1 cellular context compared by ENCODE assay signal in the genomic region with DNA sequence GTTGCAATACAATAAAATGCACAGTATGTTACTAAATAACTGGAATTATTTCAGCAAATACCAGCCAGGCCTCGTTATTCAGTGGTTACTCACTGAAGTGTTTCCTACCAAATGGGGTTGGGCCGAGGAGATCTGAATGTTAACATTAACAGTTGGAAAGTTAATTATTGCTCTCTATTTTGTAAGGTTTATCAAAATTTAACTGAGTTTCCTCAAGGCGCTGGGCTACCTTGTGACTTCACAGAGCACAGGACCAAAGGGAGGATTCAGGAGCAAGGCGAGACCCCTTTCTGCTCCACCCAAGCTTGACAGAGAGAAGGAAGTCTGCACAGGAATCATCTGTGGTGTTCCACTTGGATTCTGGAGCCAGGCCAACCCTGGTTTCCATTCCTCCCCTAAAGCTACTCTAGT.
TF ChIP-seq lines count a peak whose summit lies in the region.

No MANE protein-coding gene starts in this region.

TF ChIP-seq in GM23338, 12 proteins besides CTCF, POLR2A, EP300 and RAD21 (continued from another document):
- TF ChIP-seq, protein P1, sequence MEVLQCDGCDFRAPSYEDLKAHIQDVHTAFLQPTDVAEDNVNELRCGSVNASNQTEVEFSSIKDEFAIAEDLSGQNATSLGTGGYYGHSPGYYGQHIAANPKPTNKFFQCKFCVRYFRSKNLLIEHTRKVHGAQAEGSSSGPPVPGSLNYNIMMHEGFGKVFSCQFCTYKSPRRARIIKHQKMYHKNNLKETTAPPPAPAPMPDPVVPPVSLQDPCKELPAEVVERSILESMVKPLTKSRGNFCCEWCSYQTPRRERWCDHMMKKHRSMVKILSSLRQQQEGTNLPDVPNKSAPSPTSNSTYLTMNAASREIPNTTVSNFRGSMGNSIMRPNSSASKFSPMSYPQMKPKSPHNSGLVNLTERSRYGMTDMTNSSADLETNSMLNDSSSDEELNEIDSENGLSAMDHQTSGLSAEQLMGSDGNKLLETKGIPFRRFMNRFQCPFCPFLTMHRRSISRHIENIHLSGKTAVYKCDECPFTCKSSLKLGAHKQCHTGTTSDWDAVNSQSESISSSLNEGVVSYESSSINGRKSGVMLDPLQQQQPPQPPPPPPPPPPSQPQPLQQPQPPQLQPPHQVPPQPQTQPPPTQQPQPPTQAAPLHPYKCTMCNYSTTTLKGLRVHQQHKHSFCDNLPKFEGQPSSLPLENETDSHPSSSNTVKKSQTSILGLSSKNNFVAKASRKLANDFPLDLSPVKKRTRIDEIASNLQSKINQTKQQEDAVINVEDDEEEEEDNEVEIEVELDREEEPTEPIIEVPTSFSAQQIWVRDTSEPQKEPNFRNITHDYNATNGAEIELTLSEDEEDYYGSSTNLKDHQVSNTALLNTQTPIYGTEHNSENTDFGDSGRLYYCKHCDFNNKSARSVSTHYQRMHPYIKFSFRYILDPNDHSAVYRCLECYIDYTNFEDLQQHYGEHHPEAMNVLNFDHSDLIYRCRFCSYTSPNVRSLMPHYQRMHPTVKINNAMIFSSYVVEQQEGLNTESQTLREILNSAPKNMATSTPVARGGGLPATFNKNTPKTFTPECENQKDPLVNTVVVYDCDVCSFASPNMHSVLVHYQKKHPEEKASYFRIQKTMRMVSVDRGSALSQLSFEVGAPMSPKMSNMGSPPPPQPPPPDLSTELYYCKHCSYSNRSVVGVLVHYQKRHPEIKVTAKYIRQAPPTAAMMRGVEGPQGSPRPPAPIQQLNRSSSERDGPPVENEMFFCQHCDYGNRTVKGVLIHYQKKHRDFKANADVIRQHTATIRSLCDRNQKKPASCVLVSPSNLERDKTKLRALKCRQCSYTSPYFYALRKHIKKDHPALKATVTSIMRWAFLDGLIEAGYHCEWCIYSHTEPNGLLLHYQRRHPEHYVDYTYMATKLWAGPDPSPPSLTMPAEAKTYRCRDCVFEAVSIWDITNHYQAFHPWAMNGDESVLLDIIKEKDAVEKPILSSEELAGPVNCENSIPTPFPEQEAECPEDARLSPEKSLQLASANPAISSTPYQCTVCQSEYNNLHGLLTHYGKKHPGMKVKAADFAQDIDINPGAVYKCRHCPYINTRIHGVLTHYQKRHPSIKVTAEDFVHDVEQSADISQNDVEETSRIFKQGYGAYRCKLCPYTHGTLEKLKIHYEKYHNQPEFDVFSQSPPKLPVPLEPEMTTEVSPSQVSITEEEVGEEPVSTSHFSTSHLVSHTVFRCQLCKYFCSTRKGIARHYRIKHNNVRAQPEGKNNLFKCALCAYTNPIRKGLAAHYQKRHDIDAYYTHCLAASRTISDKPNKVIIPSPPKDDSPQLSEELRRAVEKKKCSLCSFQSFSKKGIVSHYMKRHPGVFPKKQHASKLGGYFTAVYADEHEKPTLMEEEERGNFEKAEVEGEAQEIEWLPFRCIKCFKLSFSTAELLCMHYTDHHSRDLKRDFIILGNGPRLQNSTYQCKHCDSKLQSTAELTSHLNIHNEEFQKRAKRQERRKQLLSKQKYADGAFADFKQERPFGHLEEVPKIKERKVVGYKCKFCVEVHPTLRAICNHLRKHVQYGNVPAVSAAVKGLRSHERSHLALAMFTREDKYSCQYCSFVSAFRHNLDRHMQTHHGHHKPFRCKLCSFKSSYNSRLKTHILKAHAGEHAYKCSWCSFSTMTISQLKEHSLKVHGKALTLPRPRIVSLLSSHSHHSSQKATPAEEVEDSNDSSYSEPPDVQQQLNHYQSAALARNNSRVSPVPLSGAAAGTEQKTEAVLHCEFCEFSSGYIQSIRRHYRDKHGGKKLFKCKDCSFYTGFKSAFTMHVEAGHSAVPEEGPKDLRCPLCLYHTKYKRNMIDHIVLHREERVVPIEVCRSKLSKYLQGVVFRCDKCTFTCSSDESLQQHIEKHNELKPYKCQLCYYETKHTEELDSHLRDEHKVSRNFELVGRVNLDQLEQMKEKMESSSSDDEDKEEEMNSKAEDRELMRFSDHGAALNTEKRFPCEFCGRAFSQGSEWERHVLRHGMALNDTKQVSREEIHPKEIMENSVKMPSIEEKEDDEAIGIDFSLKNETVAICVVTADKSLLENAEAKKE (CRISPR knock-in tag; IDR thresholded peaks at IDR 0.05) = no peak
- no peak for TF ChIP-seq STAT1 (IDR thresholded peaks at IDR 0.05; ENCODE audit: unreplicated experiment)
- TF ChIP-seq JUNB (IDR thresholded peaks at IDR 0.05; ENCODE audit: unreplicated experiment) = no peak
- no peak for TF ChIP-seq ZNF331 (CRISPR knock-in tag; IDR thresholded peaks at IDR 0.05; ENCODE audit: low read depth)
- TF ChIP-seq, protein P2, sequence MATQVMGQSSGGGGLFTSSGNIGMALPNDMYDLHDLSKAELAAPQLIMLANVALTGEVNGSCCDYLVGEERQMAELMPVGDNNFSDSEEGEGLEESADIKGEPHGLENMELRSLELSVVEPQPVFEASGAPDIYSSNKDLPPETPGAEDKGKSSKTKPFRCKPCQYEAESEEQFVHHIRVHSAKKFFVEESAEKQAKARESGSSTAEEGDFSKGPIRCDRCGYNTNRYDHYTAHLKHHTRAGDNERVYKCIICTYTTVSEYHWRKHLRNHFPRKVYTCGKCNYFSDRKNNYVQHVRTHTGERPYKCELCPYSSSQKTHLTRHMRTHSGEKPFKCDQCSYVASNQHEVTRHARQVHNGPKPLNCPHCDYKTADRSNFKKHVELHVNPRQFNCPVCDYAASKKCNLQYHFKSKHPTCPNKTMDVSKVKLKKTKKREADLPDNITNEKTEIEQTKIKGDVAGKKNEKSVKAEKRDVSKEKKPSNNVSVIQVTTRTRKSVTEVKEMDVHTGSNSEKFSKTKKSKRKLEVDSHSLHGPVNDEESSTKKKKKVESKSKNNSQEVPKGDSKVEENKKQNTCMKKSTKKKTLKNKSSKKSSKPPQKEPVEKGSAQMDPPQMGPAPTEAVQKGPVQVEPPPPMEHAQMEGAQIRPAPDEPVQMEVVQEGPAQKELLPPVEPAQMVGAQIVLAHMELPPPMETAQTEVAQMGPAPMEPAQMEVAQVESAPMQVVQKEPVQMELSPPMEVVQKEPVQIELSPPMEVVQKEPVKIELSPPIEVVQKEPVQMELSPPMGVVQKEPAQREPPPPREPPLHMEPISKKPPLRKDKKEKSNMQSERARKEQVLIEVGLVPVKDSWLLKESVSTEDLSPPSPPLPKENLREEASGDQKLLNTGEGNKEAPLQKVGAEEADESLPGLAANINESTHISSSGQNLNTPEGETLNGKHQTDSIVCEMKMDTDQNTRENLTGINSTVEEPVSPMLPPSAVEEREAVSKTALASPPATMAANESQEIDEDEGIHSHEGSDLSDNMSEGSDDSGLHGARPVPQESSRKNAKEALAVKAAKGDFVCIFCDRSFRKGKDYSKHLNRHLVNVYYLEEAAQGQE (IDR thresholded peaks at IDR 0.05; ENCODE audit: unreplicated experiment) = no peak
- TF ChIP-seq NANOG (IDR thresholded peaks at IDR 0.05; ENCODE audit: borderline replicate concordance) = no peak
- TF ChIP-seq EZH2phosphoT487 (IDR thresholded peaks at IDR 0.05; ENCODE audit: unreplicated experiment) = no peak
